Comparison of ENCODE assay signal across 6 cellular contexts in the genomic region with DNA sequence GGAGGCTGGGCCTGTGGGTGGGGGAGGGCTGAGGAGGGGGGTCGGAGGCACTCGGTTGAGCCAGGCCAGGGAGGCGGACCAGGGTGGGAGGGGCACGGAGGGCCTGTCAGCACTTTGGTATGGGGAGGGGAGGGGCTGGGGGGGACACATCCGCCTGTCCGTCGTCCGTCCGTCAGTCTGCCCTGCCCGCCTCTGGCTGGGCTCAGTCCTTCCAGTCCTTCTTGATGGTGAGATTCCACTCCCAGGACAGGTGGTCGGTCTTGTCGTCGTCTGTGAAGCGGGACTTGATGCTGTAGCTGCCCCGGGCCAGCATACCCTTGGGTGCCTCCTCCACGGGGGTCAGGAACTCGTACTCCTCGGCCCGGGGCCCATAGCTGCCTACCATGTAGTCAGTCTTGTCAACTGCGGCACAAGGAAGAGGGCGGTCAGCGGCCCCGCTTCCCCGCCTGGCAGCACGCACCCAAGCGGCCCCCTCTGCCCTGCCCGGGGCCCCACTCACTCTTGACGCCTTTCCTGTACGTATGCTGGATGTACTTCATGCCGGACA. TPM values are rescaled to one million over a fixed set of nuclear protein-coding genes. Genes with fewer than 3 reads are reported as not detected.
DNase-seq lines count a peak whose midpoint lies in the region; ATAC-seq and TF ChIP-seq lines count a peak whose summit lies in the region.

No MANE protein-coding gene starts in this region.

- H3K27ac ChIP-seq in hepatocyte, result peak overlapping the region; percentile 99
- no peak overlapping the region for H3K27ac ChIP-seq in substantia nigra (ENCODE audit: low read depth, low read length, poor library complexity, severe bottlenecking)

- 76% methylated on average over 17 of the region's 30 CpGs for WGBS in hepatocyte (ENCODE audit: low lambda C conversion rate, missing lambda C conversion rate)

- ATAC-seq in HG02852 (IDR thresholded peaks at IDR 0.05; ENCODE audit: unreplicated experiment) (no peak), GM18519 (IDR thresholded peaks at IDR 0.05; ENCODE audit: low FRiP score, unreplicated experiment) (no peak)

- DNase-seq in EL (peak; percentile 94), SK-MEL-5 (ENCODE audit: low read depth, low spot score) (peak; percentile 74), hepatocyte (ENCODE audit: low spot score) (peak; percentile 83), substantia nigra (lab: John Stamatoyannopoulos, UW) (no peak)

- no peak for TF ChIP-seq CTCF in hepatocyte (IDR thresholded peaks at IDR 0.05; ENCODE audit: poor library complexity)

- H3K4me3 ChIP-seq in hepatocyte, result no peak overlapping the region

- H3K4me1 ChIP-seq in hepatocyte (ENCODE audit: insufficient read depth), result peaks cover 50% of the 10 kb centered on the region

- no peak overlapping the region for H2AFZ ChIP-seq in hepatocyte

- no peaks in the 10 kb centered on the region for H3K9me2 ChIP-seq in hepatocyte (replicated peaks; ENCODE audit: insufficient read depth)

- H3K36me3 ChIP-seq in hepatocyte (replicated peaks; ENCODE audit: insufficient read depth, low read depth), result no peaks in the 10 kb centered on the region

- H3K27me3 ChIP-seq in hepatocyte, result no peaks in the 10 kb centered on the region

- peaks cover 28% of the 10 kb centered on the region for H4K20me1 ChIP-seq in hepatocyte (ENCODE audit: insufficient read depth, poor library complexity, severe bottlenecking)

- H3K9me3 ChIP-seq in hepatocyte (ENCODE audit: low read depth), result no peaks in the 10 kb centered on the region

- in situ Hi-C loops in SK-MEL-5 (cut with HindIII; ENCODE audit: low pct_unique_long_range_greater_than_20kb, low sequenced_read_pairs), result no loop called here

- peak overlapping the region; percentile 96 for H3K4me2 ChIP-seq in hepatocyte

- H3K79me2 ChIP-seq in hepatocyte, result peaks cover 60% of the 10 kb centered on the region

RNA-seq across cellular contexts. Expression of a gene that starts 2.4 kb away (rescaled TPM):
- 288 and 306 TPM in 2 replicates for total RNA-seq in SK-MEL-5 (2014; rRNA removed; shearing (Covaris generic))
- polyA plus RNA-seq in SK-MEL-5 (2015; cell fraction: cytosol; rRNA removed), result 1,017 and 1,021 TPM in 2 replicates
- polyA plus RNA-seq in SK-MEL-5 (2015; cell fraction: nucleus; rRNA removed), result 496 and 560 TPM in 2 replicates
- 57.0 and 80.7 TPM in 2 replicates for total RNA-seq in hepatocyte
- 295 and 311 TPM in 2 replicates for polyA plus RNA-seq in hepatocyte

RNA-seq across cellular contexts. Expression of a gene that starts 8.4 kb away (rescaled TPM):
- total RNA-seq in SK-MEL-5 (2014; rRNA removed; shearing (Covaris generic)), result 1,826 and 1,949 TPM in 2 replicates
- polyA plus RNA-seq in SK-MEL-5 (2015; cell fraction: cytosol; rRNA removed), result 4,439 and 5,254 TPM in 2 replicates
- 1,279 and 1,508 TPM in 2 replicates for polyA plus RNA-seq in SK-MEL-5 (2015; cell fraction: nucleus; rRNA removed)
- total RNA-seq in hepatocyte, result 1,163 and 1,316 TPM in 2 replicates
- 1,233 and 1,240 TPM in 2 replicates for polyA plus RNA-seq in hepatocyte

RNA-seq across cellular contexts. Expression of a gene that starts 22.6 kb away (rescaled TPM):
- total RNA-seq in SK-MEL-5 (2014; rRNA removed; shearing (Covaris generic)), result 245 and 252 TPM in 2 replicates
- 200 and 214 TPM in 2 replicates for polyA plus RNA-seq in SK-MEL-5 (2015; cell fraction: cytosol; rRNA removed)
- 51.9 and 82.2 TPM in 2 replicates for polyA plus RNA-seq in SK-MEL-5 (2015; cell fraction: nucleus; rRNA removed)
- total RNA-seq in hepatocyte, result 50.9 and 55.3 TPM in 2 replicates
- 96.4 and 106 TPM in 2 replicates for polyA plus RNA-seq in hepatocyte

RNA-seq across cellular contexts. Expression of a gene that starts 22.8 kb away (rescaled TPM):
- total RNA-seq in SK-MEL-5 (2014; rRNA removed; shearing (Covaris generic)), result 315 and 336 TPM in 2 replicates
- 295 and 435 TPM in 2 replicates for polyA plus RNA-seq in SK-MEL-5 (2015; cell fraction: cytosol; rRNA removed)
- polyA plus RNA-seq in SK-MEL-5 (2015; cell fraction: nucleus; rRNA removed), result 60.7 and 104 TPM in 2 replicates
- total RNA-seq in hepatocyte, result 129 and 155 TPM in 2 replicates
- 307 and 345 TPM in 2 replicates for polyA plus RNA-seq in hepatocyte

RNA-seq across cellular contexts. Expression of a gene that starts 33.3 kb away (rescaled TPM):
- total RNA-seq in SK-MEL-5 (2014; rRNA removed; shearing (Covaris generic)), result 0.08 and 0.34 TPM in 2 replicates
- polyA plus RNA-seq in SK-MEL-5 (2015; cell fraction: cytosol; rRNA removed), result 0.31 TPM in 1 of 2 replicates, not detected in the other
- polyA plus RNA-seq in SK-MEL-5 (2015; cell fraction: nucleus; rRNA removed), result 0.76 TPM in 1 of 2 replicates, not detected in the other
- 0.47 and 2.6 TPM in 2 replicates for total RNA-seq in hepatocyte
- 2.2 and 3.2 TPM in 2 replicates for polyA plus RNA-seq in hepatocyte

Comparison
In these comparisons a context has a peak if more than half of its experiments do, and no peak if none do; other contexts are left out.
1. DNase-seq: peak in EL (single experiment), SK-MEL-5 (single experiment) and hepatocyte (single experiment); none in substantia nigra (0 of 49).